Comparison of ENCODE assay signal across 8 cellular contexts in the genomic region with DNA sequence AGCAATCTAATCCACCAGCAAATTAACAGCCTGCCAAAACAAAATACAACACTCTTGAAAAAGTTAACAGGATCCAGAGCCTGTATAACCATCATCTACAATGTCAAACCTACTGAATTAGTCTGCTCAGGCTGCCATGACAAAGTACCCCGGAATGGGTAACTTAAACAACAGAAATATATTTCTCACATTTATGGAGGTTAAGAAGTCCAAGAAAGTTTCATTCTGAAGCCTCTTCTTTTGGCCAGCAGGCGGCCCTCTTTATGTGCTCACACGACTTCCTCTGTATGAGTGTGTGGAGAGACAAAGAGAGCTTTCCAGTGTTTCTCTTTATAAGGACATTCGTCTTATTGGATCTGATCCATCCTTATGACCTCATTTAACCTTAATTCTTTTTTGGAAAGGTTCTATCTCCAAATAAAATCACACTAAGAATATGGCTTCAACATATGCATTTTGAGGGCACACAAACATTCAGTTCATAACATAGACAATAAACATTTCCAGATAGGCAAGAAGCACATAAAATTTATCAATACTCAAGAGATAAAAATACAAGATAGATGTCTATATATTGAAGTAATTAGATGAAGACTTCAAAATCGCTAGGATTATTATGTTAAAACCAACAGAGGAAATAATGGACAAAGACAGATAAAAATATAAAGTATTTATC. TPM values are rescaled to one million over a fixed set of nuclear protein-coding genes. Genes with fewer than 3 reads are reported as not detected.
A peak's percentile ranks its signal among the peaks of the same experiment; 100 is the strongest.
DNase-seq lines count a peak whose midpoint lies in the region; ATAC-seq and TF ChIP-seq lines count a peak whose summit lies in the region.

No MANE protein-coding gene starts in this region.

- no peak overlapping the region for H3K4me3 Mint-ChIP-seq in neural crest cell

- no peaks in the 10 kb centered on the region for H3K36me3 ChIP-seq in RWPE2 (ENCODE audit: low read depth)
- no peaks in the 10 kb centered on the region for H3K36me3 ChIP-seq in esophagus muscularis mucosa

- TF ChIP-seq CTCF in RWPE2 (IDR thresholded peaks at IDR 0.05; ENCODE audit: poor library complexity, severe bottlenecking) = peak; percentile 63
- peak; percentile 41 to 60 (median 50) for TF ChIP-seq CTCF in esophagus muscularis mucosa (IDR thresholded peaks at IDR 0.05)
- TF ChIP-seq CTCF in neural crest cell (conservative IDR thresholded peaks at IDR 0.05) = peak; percentile 92

- intact Hi-C loops in esophagus muscularis mucosa (cut with DNase I) = no loop called here

- H3K4me3 ChIP-seq in RWPE2 (ENCODE audit: severe bottlenecking) = no peak overlapping the region
- no peak overlapping the region for H3K4me3 ChIP-seq in esophagus muscularis mucosa

- WGBS in esophagus muscularis mucosa = 10% methylated on average over 5 of the region's 5 CpGs

- peaks cover 14% of the 10 kb centered on the region for H3K27me3 Mint-ChIP-seq in neural crest cell (ENCODE audit: low read depth)

- H3K36me3 Mint-ChIP-seq in neural crest cell (ENCODE audit: low read depth) = no peaks in the 10 kb centered on the region

- no peaks in the 10 kb centered on the region for H3K9me3 Mint-ChIP-seq in neural crest cell

- no peaks in the 10 kb centered on the region for H3K27me3 ChIP-seq in RWPE2 (ENCODE audit: insufficient read depth, poor library complexity, severe bottlenecking)
- H3K27me3 ChIP-seq in esophagus muscularis mucosa = peaks cover 0 to 4% (median 0%) of the 10 kb centered on the region in 4 donors

- no peak overlapping the region for H3K27ac ChIP-seq in RWPE2 (ENCODE audit: poor library complexity, severe bottlenecking)
- H3K27ac ChIP-seq in esophagus muscularis mucosa (replicated peaks in 1 of 4) = no peak overlapping the region

- no peaks in the 10 kb centered on the region for H3K4me1 ChIP-seq in RWPE2 (ENCODE audit: insufficient read depth, poor library complexity, severe bottlenecking)
- H3K4me1 ChIP-seq in esophagus muscularis mucosa = peaks cover 0 to 4% (median 0%) of the 10 kb centered on the region in 4 donors

- TF ChIP-seq EP300 in esophagus muscularis mucosa (IDR thresholded peaks at IDR 0.05) = no peak

- peak; percentile 71 for ATAC-seq in HG02885 (IDR thresholded peaks at IDR 0.05; ENCODE audit: poor library complexity, unreplicated experiment)
- peak; percentile 52; the same call in 1 of the 3 replicates for ATAC-seq in RWPE2 (ENCODE audit: low read depth)

- peaks cover 5% of the 10 kb centered on the region for H3K4me1 Mint-ChIP-seq in neural crest cell

- TF ChIP-seq POLR2A in esophagus muscularis mucosa (IDR thresholded peaks at IDR 0.05; ENCODE audit: low read depth) = no peak

- peak; percentile 45 for DNase-seq in activated CD4-positive, alpha-beta T cell treated with anti-CD3 and anti-CD28 coated beads for 48 hours
- no peak for DNase-seq in activated CD4-positive, alpha-beta T cell treated with anti-CD3 and anti-CD28 coated beads for 4 hours
- no peak for DNase-seq in RWPE2 (ENCODE audit: low spot score)
- no peak for DNase-seq in esophagus muscularis mucosa (ENCODE audit: extremely low spot score)
- DNase-seq in neural crest cell (ENCODE audit: low read depth, low spot score) = peak; percentile 20
- no peak for DNase-seq in NCI-H1930 (lab: John Stamatoyannopoulos, UW)
- DNase-seq in middle frontal gyrus (ENCODE audit: extremely low spot score, low spot score) = no peak

- H3K27ac Mint-ChIP-seq in neural crest cell (ENCODE audit: unreplicated experiment) = no peak overlapping the region

- H3K9me3 ChIP-seq in RWPE2 (ENCODE audit: severe bottlenecking) (no peaks in the 10 kb centered on the region), esophagus muscularis mucosa (no peaks in the 10 kb centered on the region)

RNA-seq across cellular contexts. Expression of a gene that starts 5.9 kb away (rescaled TPM):
- 10 to 100 TPM in 3 of 4 donors, 1 to 10 TPM in 1; 5.0 to 15.4 (median 12.7) TPM for total RNA-seq in esophagus muscularis mucosa
- 0.61 and 1.1 TPM in 2 replicates for total RNA-seq in neural crest cell

Comparison
In these comparisons a context has a peak if more than half of its experiments do, and no peak if none do; other contexts are left out.
1. DNase-seq: peak in activated CD4-positive, alpha-beta T cell treated with anti-CD3 and anti-CD28 coated beads for 48 hours (single experiment) and neural crest cell (single experiment); none in activated CD4-positive, alpha-beta T cell treated with anti-CD3 and anti-CD28 coated beads for 4 hours (0 of 2), RWPE2 (single experiment), esophagus muscularis mucosa (single experiment), NCI-H1930 (0 of 2) and middle frontal gyrus (single experiment).
2. Peak in every context shown above with its lines, with median percentiles within 50 percentile points of each other: CTCF ChIP-seq.